ENCODE assay signal across 8 cellular contexts in genomic region chr12:55930771-55931316, GRCh38. TPM values are rescaled to one million over a fixed set of nuclear protein-coding genes. Genes with fewer than 3 reads are reported as not detected.
A peak's percentile ranks its signal among the peaks of the same experiment; 100 is the strongest.
DNase-seq lines count a peak whose midpoint lies in the region; ATAC-seq lines count a peak whose summit lies in the region.

TSS of gene DGKA (plus strand) at chr12:55931162. CDS start at chr12:55936504, 5,342 bp downstream.

- peaks cover 46% of the 10 kb centered on the region for H3K4me1 Mint-ChIP-seq in activated CD4-positive, alpha-beta T cell treated with anti-CD3 and anti-CD28 coated beads, Interleukin-2, amount 10 ng/mL, durations not matched to agents 24 days and 14 days

- peak within 1 kb of the TSS; percentile 98 for H3K9ac ChIP-seq in BLaER1

- H3K4me3 ChIP-seq in BLaER1: peak within 1 kb of the TSS; percentile 96

- H3K27ac Mint-ChIP-seq in activated CD4-positive, alpha-beta T cell treated with anti-CD3 and anti-CD28 coated beads, Interleukin-2, amount 10 ng/mL, durations not matched to agents 24 days and 14 days: peak within 1 kb of the TSS; percentile 98

- peak within 1 kb of the TSS; percentile 99 for H3K4me3 Mint-ChIP-seq in activated CD4-positive, alpha-beta T cell treated with anti-CD3 and anti-CD28 coated beads, Interleukin-2, amount 10 ng/mL, durations not matched to agents 24 days and 14 days

- H3K4me2 ChIP-seq in BLaER1: peak within 1 kb of the TSS; percentile 95

- H3K27me3 Mint-ChIP-seq in activated CD4-positive, alpha-beta T cell treated with anti-CD3 and anti-CD28 coated beads, Interleukin-2, amount 10 ng/mL, durations not matched to agents 24 days and 14 days: peaks cover 2% of the 10 kb centered on the region

- peaks cover 5% of the 10 kb centered on the region; the same call in 1 of the 2 replicates for H4K20me1 ChIP-seq in BLaER1

- peak within 1 kb of the TSS; percentile 98 for H3K27ac ChIP-seq in BLaER1

- intact Hi-C loops in activated CD4-positive, alpha-beta T cell treated with anti-CD3 and anti-CD28 coated beads, Interleukin-2, amount 10 ng/mL, durations not matched to agents 24 days and 14 days (cut with micrococcal nuclease): loop anchor here (1.0 kb wide), 1 partner anchor 9 kb away; no protein-coding TSS in a partner anchor

- H3K27me3 ChIP-seq in BLaER1: no peaks in the 10 kb centered on the region

- H3K9me3 Mint-ChIP-seq in activated CD4-positive, alpha-beta T cell treated with anti-CD3 and anti-CD28 coated beads, Interleukin-2, amount 10 ng/mL, durations not matched to agents 24 days and 14 days: no peaks in the 10 kb centered on the region

- peaks cover 48% of the 10 kb centered on the region for H3K36me3 Mint-ChIP-seq in activated CD4-positive, alpha-beta T cell treated with anti-CD3 and anti-CD28 coated beads, Interleukin-2, amount 10 ng/mL, durations not matched to agents 24 days and 14 days (ENCODE audit: low read depth)

- H3K36me3 ChIP-seq in BLaER1: peaks cover 5% of the 10 kb centered on the region; the same call in 1 of the 2 replicates

- ATAC-seq in GM21529 (IDR thresholded peaks at IDR 0.05; ENCODE audit: unreplicated experiment): peak; percentile 22

- peak; percentile 70 for DNase-seq in NCI-H510A treated with DMSO at 0.1 percent for 48 hours (lab: John Stamatoyannopoulos, UW)
- DNase-seq in activated CD4-positive, alpha-beta T cell treated with anti-CD3 and anti-CD28 coated beads, Interleukin-2, amount 10 ng/mL, durations not matched to agents 24 days and 14 days: peak; percentile 94
- peak; percentile 80 for DNase-seq in dermis blood vessel endothelial cell
- peak; percentile 57 to 76 for DNase-seq in lung microvascular endothelial cell (ENCODE audit: low read depth in 2 of 2)
- DNase-seq in stimulated activated CD4-positive, alpha-beta T cell treated with anti-CD3 and anti-CD28 coated beads, TNF-alpha, amount 100 ng/mL, for 4 hours (ENCODE audit: low read depth in 3 of 3): peak; percentile 51 to 64 (median 63)
- DNase-seq in globus pallidus (ENCODE audit: low spot score): no peak

- H3K9me3 ChIP-seq in BLaER1: no peaks in the 10 kb centered on the region

- H3K4me1 ChIP-seq in BLaER1: peaks cover 68% of the 10 kb centered on the region

RNA-seq across cellular contexts. Expression of gene DGKA, which starts in this region (rescaled TPM):
- 355 and 365 TPM in 2 replicates for total RNA-seq in activated CD4-positive, alpha-beta T cell treated with anti-CD3 and anti-CD28 coated beads, Interleukin-2, amount 10 ng/mL, durations not matched to agents 24 days and 14 days
- 23.7 and 41.5 TPM in 2 replicates for total RNA-seq in dermis blood vessel endothelial cell
- total RNA-seq in lung microvascular endothelial cell: 9.5 and 12.9 TPM in 2 replicates
